Comparison of ENCODE assay signal across 22 cellular contexts in the genomic region with DNA sequence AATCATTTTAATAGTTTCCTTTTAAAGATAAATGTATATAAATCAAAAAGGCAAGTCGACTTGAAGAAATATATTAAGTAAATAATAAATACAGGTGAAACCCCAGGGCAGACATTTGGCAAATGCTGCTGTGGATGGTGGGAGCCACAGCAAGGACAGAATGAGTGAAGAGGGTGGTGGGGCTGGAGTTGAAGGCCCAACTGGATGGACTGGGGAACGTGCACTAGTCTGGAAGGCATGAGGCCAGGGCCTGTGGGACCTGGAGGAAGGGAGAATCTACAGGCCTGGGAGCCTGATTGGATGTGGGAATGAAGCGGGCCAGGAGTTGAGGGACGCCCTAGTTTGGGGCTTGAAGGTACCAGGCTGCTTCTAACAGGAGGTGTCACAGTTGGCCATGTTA. TPM values are rescaled to one million over a fixed set of nuclear protein-coding genes. Genes with fewer than 3 reads are reported as not detected.
"Had no signal": no experiment of that assay in that cellular context is flagged by ENCODE, and none has a peak within 500 bp of the region (broad histone marks: within the 10 kb centered on the region; RNA-seq: fewer than 3 reads in every experiment).

No MANE protein-coding gene starts in this region.

- ATAC-seq: HepG2, K562 had no signal

- H3K9me3 ChIP-seq: SK-N-SH had no signal

- DNase-seq: Kasumi-1, MM.1S, NCI-H1092 treated with DMSO at 0.1 percent for 48 hours, NCI-H1436, NCI-H187, NCI-H2029, NCI-H2081 treated with DMSO at 0.1 percent for 48 hours, NCI-H2171, NCI-H226, NCI-H446, NCI-H510A, NCI-H524 treated with DMSO at 0.1 percent for 48 hours, NCI-H774, RPMI8226, SHP77, SK-N-SH had no signal

- H3K4me3 ChIP-seq: K562 had no signal

- H3K27ac ChIP-seq: KMS-11 had no signal

RNA-seq across cellular contexts. Expression of gene NNAT, which starts 37.3 kb away (rescaled TPM):
- total RNA-seq: HepG2, HT1080, M059J, SK-MEL-5 had no signal
